Comparison of ENCODE assay signal across 22 cellular contexts in the genomic region with DNA sequence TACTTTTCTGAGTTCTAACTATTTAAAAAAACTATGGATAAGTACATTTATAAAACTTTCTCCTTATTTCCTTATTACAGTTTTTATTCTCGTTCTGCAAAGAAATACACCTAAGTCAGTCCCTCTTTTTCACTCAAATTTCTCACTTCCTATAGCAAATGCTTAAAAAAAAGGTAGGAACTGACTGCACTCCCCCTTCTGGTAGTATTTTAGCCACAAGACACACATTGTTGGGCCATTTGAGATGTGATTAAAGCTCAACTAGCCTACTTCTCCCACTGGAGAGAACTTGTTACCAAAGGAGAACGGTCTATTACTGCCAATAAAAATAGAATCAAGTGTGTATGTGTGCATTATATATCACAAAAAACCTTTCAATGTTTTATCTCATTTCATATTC.
DNase-seq lines count a peak whose midpoint lies in the region; ATAC-seq, FAIRE-seq and TF ChIP-seq lines count a peak whose summit lies in the region.
"Had no signal": no experiment of that assay in that cellular context is flagged by ENCODE, and none has a peak within 500 bp of the region (broad histone marks: within the 10 kb centered on the region; RNA-seq: fewer than 3 reads in every experiment).

No MANE protein-coding gene starts in this region.

- no peak overlapping the region for H3K14ac ChIP-seq in H1 (ENCODE audit: insufficient read length)

- no peak for TF ChIP-seq POLR2A in H1 (IDR thresholded peaks at IDR 0.05; ENCODE audit: control extremely low read depth in 1 of 2, low read depth in 2 of 2, low read length in 2 of 2)

- H4K91ac ChIP-seq in H1 (replicated peaks; ENCODE audit: insufficient read length, low read length) = no peak overlapping the region

- POLR2A ChIA-PET in H1 (lab: Charles Lee; ENCODE audit: partially characterized antibody) = interaction anchor here (0.6 kb wide), 1 partner anchor 607 kb away, joined by 3 read pairs; no protein-coding TSS in a partner anchor

- H3K36me3 ChIP-seq in OCI-LY3 (replicated peaks; ENCODE audit: low read depth, low read length) (no peaks in the 10 kb centered on the region), H1 (ENCODE audit: control insufficient read depth in 2 of 4, insufficient read depth in 4 of 4, low read length in 3 of 4) (0 out of 8 replicates have a peak, but pooled peaks cover 0 to 4% (median 0%) of the 10 kb centered on the region in 4 experiments), Karpas-422 (ENCODE audit: insufficient read depth, low read length) (no peaks in the 10 kb centered on the region)
- H3K36me3 ChIP-seq: BLaER1 treated with 17β-estradiol and CSF1 and Interleukin-3, amounts not matched to agents 10 nM and 100 nM; esophagus squamous epithelium; sigmoid colon; vagina had no signal

- no peak overlapping the region for H3K4me3 ChIP-seq in OCI-LY3 (ENCODE audit: low read length)
- no peak overlapping the region for H3K4me3 ChIP-seq in H1 (ENCODE audit: extremely low read depth in 1 of 4, insufficient read depth in 2 of 4, low read depth in 3 of 4, low read length in 4 of 4)
- no peak overlapping the region for H3K4me3 ChIP-seq in Karpas-422 (ENCODE audit: low read length)
- H3K4me3 ChIP-seq: BLaER1 treated with 17β-estradiol and CSF1 and Interleukin-3, amounts not matched to agents 10 nM and 100 nM; esophagus squamous epithelium; sigmoid colon; vagina had no signal

- TF ChIP-seq RAD21 in H1 (IDR thresholded peaks at IDR 0.05 in 1 of 2, conservative IDR thresholded peaks at IDR 0.05 in 1 of 2; ENCODE audit: low read depth in 2 of 2, low read length in 2 of 2) = peak; percentile 35 to 42

- no peak overlapping the region for H2AK5ac ChIP-seq in H1 (ENCODE audit: low read depth, low read length)

- TF ChIP-seq CTCF in OCI-LY3 (IDR thresholded peaks at IDR 0.05; ENCODE audit: low read depth, low read length) = peak; percentile 31; the same call in 1 of the 2 replicates
- TF ChIP-seq CTCF in H1 (IDR thresholded peaks at IDR 0.05; ENCODE audit: control extremely low read depth in 1 of 3, insufficient read depth in 1 of 3, low read depth in 1 of 3, low read length in 3 of 3) = peak in 1 of 3 experiments; percentile 37; a peak in 2 of 4 replicates
- peak; percentile 44 for TF ChIP-seq CTCF in type B pancreatic cell (conservative IDR thresholded peaks at IDR 0.05)

- H4K8ac ChIP-seq in H1 (ENCODE audit: extremely low read depth, insufficient read depth, low read length) = no peak overlapping the region

- no peaks in the 10 kb centered on the region for H3K23me2 ChIP-seq in H1 (ENCODE audit: low read depth, low read length)

- no peak for FAIRE-seq in H1 (lab: Jason Lieb, UNC)
- FAIRE-seq: A204.1 had no signal

- H4K20me1 ChIP-seq in OCI-LY3 (ENCODE audit: insufficient read depth, low read length) = no peaks in the 10 kb centered on the region
- H4K20me1 ChIP-seq in H1 (replicated peaks in 1 of 2; ENCODE audit: control insufficient read depth in 1 of 2, insufficient read depth in 2 of 2, low read length in 2 of 2) = no peaks in the 10 kb centered on the region
- H4K20me1 ChIP-seq in Karpas-422 (ENCODE audit: insufficient read depth, low read depth, low read length) = no peaks in the 10 kb centered on the region
- H4K20me1 ChIP-seq: BLaER1 treated with 17β-estradiol and CSF1 and Interleukin-3, amounts not matched to agents 10 nM and 100 nM had no signal

- CTCF ChIA-PET in H1 (lab: Charles Lee; ENCODE audit: partially characterized antibody) = interaction anchor here (0.6 to 1.9 kb wide), 14 partner anchors 8 to 610 kb away, joined by 3 to 6 read pairs (median 3); no protein-coding TSS in a partner anchor

- no peak overlapping the region for H2BK15ac ChIP-seq in H1 (ENCODE audit: low read length)

- DNase-seq in NCI-H82 (lab: John Stamatoyannopoulos, UW) = peak; percentile 26
- DNase-seq in NCI-H82 treated with DMSO at 0.1 percent for 48 hours (lab: John Stamatoyannopoulos, UW; ENCODE audit: unreplicated experiment) = no peak
- DNase-seq in H1 (ENCODE audit: low read depth in 1 of 2, low spot score in 2 of 2) = no peak
- DNase-seq in type B pancreatic cell (ENCODE audit: extremely low spot score, unreplicated experiment) = no peak
- no peak for DNase-seq in activated gamma-delta T cell treated with Interleukin-2 at 50 U/mL for 16 hours
- no peak for DNase-seq in Karpas-422
- DNase-seq: activated B cell treated with CpG ODN at 0.5 μM for 24 hours; activated CD4-positive, alpha-beta memory T cell treated with anti-CD3 and anti-CD28 coated beads, Interleukin-2, amount 10 ng/mL, durations not matched to agents 7 days and 5 days; activated naive CD4-positive, alpha-beta T cell treated with Interleukin-2 at 50 U/mL for 16 hours; anterior cingulate cortex; esophagus squamous epithelium; naive thymus-derived CD4-positive, alpha-beta T cell; NCI-H2171; NCI-H526; sigmoid colon; T-helper 2 cell had no signal

- no peak overlapping the region for H3K27ac ChIP-seq in OCI-LY3 (ENCODE audit: low read length)
- no peak overlapping the region for H3K27ac ChIP-seq in H1 (ENCODE audit: low read depth, low read length)
- no peak overlapping the region for H3K27ac ChIP-seq in Karpas-422 (ENCODE audit: low read length)
- H3K27ac ChIP-seq: BLaER1 treated with 17β-estradiol and CSF1 and Interleukin-3, amounts not matched to agents 10 nM and 100 nM; esophagus squamous epithelium; sigmoid colon; vagina had no signal

- no peak overlapping the region for H3K4me3 Mint-ChIP-seq in type B pancreatic cell
- H3K4me3 Mint-ChIP-seq: activated B cell treated with CpG ODN at 0.5 μM for 24 hours; activated CD4-positive, alpha-beta memory T cell treated with anti-CD3 and anti-CD28 coated beads, Interleukin-2, amount 10 ng/mL, durations not matched to agents 7 days and 5 days; central memory CD8-positive, alpha-beta T cell; naive thymus-derived CD4-positive, alpha-beta T cell had no signal

- no peaks in the 10 kb centered on the region for H3K79me1 ChIP-seq in H1 (ENCODE audit: low read depth, low read length)

- H3K9me2 ChIP-seq in Karpas-422 (replicated peaks; ENCODE audit: insufficient read depth, low read length) = no peaks in the 10 kb centered on the region

- no peak for TF ChIP-seq EP300 in H1 (IDR thresholded peaks at IDR 0.05; ENCODE audit: borderline replicate concordance in 1 of 2, low read depth in 2 of 2, low read length in 2 of 2)

- H3K9ac ChIP-seq in OCI-LY3 (ENCODE audit: low read length) = no peak overlapping the region
- no peak overlapping the region for H3K9ac ChIP-seq in H1 (replicated peaks in 1 of 4; ENCODE audit: extremely low read depth in 1 of 4, low read depth in 3 of 4, low read length in 3 of 4)
- H3K9ac ChIP-seq in Karpas-422 (ENCODE audit: low read length) = no peak overlapping the region
- H3K9ac ChIP-seq: BLaER1 treated with 17β-estradiol and CSF1 and Interleukin-3, amounts not matched to agents 10 nM and 100 nM had no signal

- H2AFZ ChIP-seq in OCI-LY3 (ENCODE audit: low read depth, low read length) (no peak overlapping the region), H1 (ENCODE audit: low read length) (no peak overlapping the region), Karpas-422 (ENCODE audit: low read length) (no peak overlapping the region)

- H3K27ac Mint-ChIP-seq in type B pancreatic cell = no peak overlapping the region
- H3K27ac Mint-ChIP-seq: activated B cell treated with CpG ODN at 0.5 μM for 24 hours; activated CD4-positive, alpha-beta memory T cell treated with anti-CD3 and anti-CD28 coated beads, Interleukin-2, amount 10 ng/mL, durations not matched to agents 7 days and 5 days; naive thymus-derived CD4-positive, alpha-beta T cell had no signal

- WGBS in H1 (ENCODE audit: extremely low coverage in 1 of 2, insufficient coverage in 1 of 2, insufficient read length in 1 of 2, insufficient replicate concordance in 2 of 2, low coverage in 1 of 2, low lambda C conversion rate in 2 of 2, missing lambda C conversion rate in 1 of 2), 2 experiments = 77 to 100% methylated on average over 1 to 2 of the region's 2 CpGs

- H3K4me1 Mint-ChIP-seq in type B pancreatic cell (ENCODE audit: unreplicated experiment) = no peaks in the 10 kb centered on the region
- H3K4me1 Mint-ChIP-seq: activated B cell treated with CpG ODN at 0.5 μM for 24 hours; activated CD4-positive, alpha-beta memory T cell treated with anti-CD3 and anti-CD28 coated beads, Interleukin-2, amount 10 ng/mL, durations not matched to agents 7 days and 5 days; central memory CD8-positive, alpha-beta T cell; naive thymus-derived CD4-positive, alpha-beta T cell had no signal

- H3K9me3 Mint-ChIP-seq in type B pancreatic cell = peaks cover 8% of the 10 kb centered on the region

- H3K23ac ChIP-seq in H1 (ENCODE audit: insufficient read length) = no peak overlapping the region

- no peak overlapping the region for H3K4ac ChIP-seq in H1 (replicated peaks; ENCODE audit: insufficient read length, low read depth, low read length)

- H3K18ac ChIP-seq in H1 (ENCODE audit: extremely low read depth, low read length) = no peak overlapping the region

- ATAC-seq in HG02973 (IDR thresholded peaks at IDR 0.05; ENCODE audit: unreplicated experiment) = no peak
- ATAC-seq: naive thymus-derived CD4-positive, alpha-beta T cell had no signal

- H3K27me3 ChIP-seq in OCI-LY3 (ENCODE audit: low read depth, low read length) (no peaks in the 10 kb centered on the region), H1 (replicated peaks in 1 of 4; ENCODE audit: control insufficient read depth in 3 of 4, extremely low read depth in 1 of 4, insufficient read depth in 3 of 4, low read length in 3 of 4) (no peaks in the 10 kb centered on the region), Karpas-422 (ENCODE audit: low read length) (no peaks in the 10 kb centered on the region)
- H3K27me3 ChIP-seq: BLaER1 treated with 17β-estradiol and CSF1 and Interleukin-3, amounts not matched to agents 10 nM and 100 nM; esophagus squamous epithelium; sigmoid colon; vagina had no signal

- no peak overlapping the region for H2BK12ac ChIP-seq in H1 (ENCODE audit: low read depth, low read length)

- H3K36me3 Mint-ChIP-seq in type B pancreatic cell = no peaks in the 10 kb centered on the region
- H3K36me3 Mint-ChIP-seq: naive thymus-derived CD4-positive, alpha-beta T cell had no signal

- H3K79me2 ChIP-seq in OCI-LY3 (ENCODE audit: low read length) = no peaks in the 10 kb centered on the region
- H3K79me2 ChIP-seq in H1 (ENCODE audit: control insufficient read depth in 1 of 2, insufficient read depth in 2 of 2, low read length in 2 of 2) = no peaks in the 10 kb centered on the region
- no peaks in the 10 kb centered on the region for H3K79me2 ChIP-seq in Karpas-422 (ENCODE audit: low read length)

- no peak overlapping the region for H2BK120ac ChIP-seq in H1 (replicated peaks; ENCODE audit: low read depth, low read length)

- H3K27me3 Mint-ChIP-seq in type B pancreatic cell = no peaks in the 10 kb centered on the region
- H3K27me3 Mint-ChIP-seq: activated B cell treated with CpG ODN at 0.5 μM for 24 hours; activated CD4-positive, alpha-beta memory T cell treated with anti-CD3 and anti-CD28 coated beads, Interleukin-2, amount 10 ng/mL, durations not matched to agents 7 days and 5 days; central memory CD8-positive, alpha-beta T cell; naive thymus-derived CD4-positive, alpha-beta T cell had no signal

- no peak overlapping the region for H2BK5ac ChIP-seq in H1 (ENCODE audit: low read depth, low read length)

- H3K4me2 ChIP-seq in OCI-LY3 (ENCODE audit: low read length) = no peak overlapping the region
- H3K4me2 ChIP-seq in H1 (ENCODE audit: insufficient read depth in 1 of 2, low read depth in 2 of 2, low read length in 2 of 2) = no peak overlapping the region
- no peak overlapping the region for H3K4me2 ChIP-seq in Karpas-422 (ENCODE audit: low read depth, low read length, poor library complexity, severe bottlenecking)
- H3K4me2 ChIP-seq: BLaER1 treated with 17β-estradiol and CSF1 and Interleukin-3, amounts not matched to agents 10 nM and 100 nM had no signal

- H3K9me3 ChIP-seq in OCI-LY3 (ENCODE audit: insufficient read depth, low read length) = no peaks in the 10 kb centered on the region
- peaks cover 5 to 6% of the 10 kb centered on the region in 2 experiments; a peak in 3 of 4 replicates for H3K9me3 ChIP-seq in H1 (ENCODE audit: insufficient read depth in 2 of 2, low read depth in 1 of 2, low read length in 1 of 2)
- H3K9me3 ChIP-seq in Karpas-422 (ENCODE audit: low read length) = peaks cover 24% of the 10 kb centered on the region
- H3K9me3 ChIP-seq: esophagus squamous epithelium, sigmoid colon, vagina had no signal

- H3K4me1 ChIP-seq in OCI-LY3 (ENCODE audit: low read length) (peaks cover 10% of the 10 kb centered on the region), H1 (replicated peaks in 1 of 4; ENCODE audit: control insufficient read depth in 3 of 4, insufficient read depth in 4 of 4, low read length in 3 of 4) (no peaks in the 10 kb centered on the region; a peak in 1 of 7 replicates), Karpas-422 (ENCODE audit: low read length) (no peaks in the 10 kb centered on the region)
- H3K4me1 ChIP-seq: BLaER1 treated with 17β-estradiol and CSF1 and Interleukin-3, amounts not matched to agents 10 nM and 100 nM; esophagus squamous epithelium; sigmoid colon; vagina had no signal

- H4K5ac ChIP-seq in H1 (ENCODE audit: insufficient read length, low read depth, low read length) = no peak overlapping the region

- no peak overlapping the region for H3K56ac ChIP-seq in H1 (replicated peaks; ENCODE audit: insufficient read length, low read depth, low read length)

- H2BK20ac ChIP-seq in H1 (ENCODE audit: low read length) = no peak overlapping the region
